Comparison of ENCODE assay signal across 9 cellular contexts in genomic region chr20:21615617-21616080, GRCh38.
DNase-seq lines count a peak whose midpoint lies in the region; ATAC-seq and TF ChIP-seq lines count a peak whose summit lies in the region.
"Had no signal": no experiment of that assay in that cellular context is flagged by ENCODE, and none has a peak within 500 bp of the region (broad histone marks: within the 10 kb centered on the region; RNA-seq: fewer than 3 reads in every experiment).

No MANE protein-coding gene starts in this region.

- H3K27ac ChIP-seq in epithelial cell of prostate: no peak overlapping the region
- H3K27ac ChIP-seq in transverse colon: no peak overlapping the region
- H3K27ac ChIP-seq: BLaER1 treated with 17β-estradiol and CSF1 and Interleukin-3, amounts not matched to agents 10 nM and 100 nM had no signal

- TF ChIP-seq CTCF in nephron (IDR thresholded peaks at IDR 0.05; ENCODE audit: unreplicated experiment in 3 of 3) (peak; percentile 77 to 83 (median 79)), transverse colon (IDR thresholded peaks at IDR 0.05) (peak; percentile 31 to 63 (median 50))

- H3K4me1 ChIP-seq in transverse colon: no peaks in the 10 kb centered on the region

- H3K4me3 ChIP-seq in transverse colon: no peak overlapping the region
- H3K4me3 ChIP-seq: BLaER1 treated with 17β-estradiol and CSF1 and Interleukin-3, amounts not matched to agents 10 nM and 100 nM had no signal

- peaks cover 17% of the 10 kb centered on the region for H3K27me3 ChIP-seq in transverse colon
- H3K27me3 ChIP-seq: BLaER1 treated with 17β-estradiol and CSF1 and Interleukin-3, amounts not matched to agents 10 nM and 100 nM had no signal

- intact Hi-C loops in transverse colon (cut with DNase I; ENCODE audit: low total_unique reads): no loop called here

- DNase-seq in NCI-H1694 (lab: John Stamatoyannopoulos, UW): peak; percentile 10
- DNase-seq in NCI-H1694 treated with DMSO at 0.1 percent for 48 hours (lab: John Stamatoyannopoulos, UW): no peak
- peak; percentile 86 for DNase-seq in NCI-H345 treated with DMSO at 0.1 percent for 48 hours (lab: John Stamatoyannopoulos, UW; ENCODE audit: unreplicated experiment)
- DNase-seq in activated CD4-positive, alpha-beta T cell treated with anti-CD3 and anti-CD28 coated beads, Interleukin-2, amount 50 U/mL, for 48 hours: peak; percentile 62 to 66
- DNase-seq in epithelial cell of prostate (ENCODE audit: low read depth, low spot score): peak; percentile 22
- peak; percentile 39 for DNase-seq in transverse colon

- no peaks in the 10 kb centered on the region for H3K36me3 ChIP-seq in transverse colon
- H3K36me3 ChIP-seq: BLaER1 treated with 17β-estradiol and CSF1 and Interleukin-3, amounts not matched to agents 10 nM and 100 nM had no signal

- H3K4me3 Mint-ChIP-seq in nephron: no peak overlapping the region

- no peak overlapping the region for H3K27ac Mint-ChIP-seq in nephron

- H3K9me3 ChIP-seq in transverse colon: no peaks in the 10 kb centered on the region
- H3K9me3 ChIP-seq: BLaER1 treated with 17β-estradiol and CSF1 and Interleukin-3, amounts not matched to agents 10 nM and 100 nM had no signal

- no peak for TF ChIP-seq POLR2A in transverse colon (IDR thresholded peaks at IDR 0.05)

- peaks cover 56% of the 10 kb centered on the region for H3K27me3 Mint-ChIP-seq in nephron (ENCODE audit: low read depth)

- peak; percentile 69 for ATAC-seq in HG02678 (IDR thresholded peaks at IDR 0.05; ENCODE audit: unreplicated experiment)

- no peaks in the 10 kb centered on the region for H3K36me3 Mint-ChIP-seq in nephron (ENCODE audit: low read depth)

- TF ChIP-seq EP300 in transverse colon (IDR thresholded peaks at IDR 0.05; ENCODE audit: low read depth): no peak

- H3K9me3 Mint-ChIP-seq in nephron: no peaks in the 10 kb centered on the region

- WGBS in transverse colon (ENCODE audit: low coverage in 1 of 2), 2 donors: 40% methylated on average over 10 of the region's 10 CpGs; no CpG with 5 or more reads in 1 of the 2 donors

- in situ Hi-C loops in transverse colon (cut with MboI; ENCODE audit: low pct_ligation_motif_present in 1 of 4, low pct_unique_long_range_greater_than_20kb in 1 of 4, low sequenced_read_pairs in 3 of 4): no loop called here

- H3K4me1 Mint-ChIP-seq in nephron: peaks cover 8% of the 10 kb centered on the region
